Comparison of ENCODE assay signal across 30 cellular contexts in genomic region chr7:25280181-25280580, GRCh38. TPM values are rescaled to one million over a fixed set of nuclear protein-coding genes. Genes with fewer than 3 reads are reported as not detected.
"Had no signal": no experiment of that assay in that cellular context is flagged by ENCODE, and none has a peak within 500 bp of the region (broad histone marks: within the 10 kb centered on the region; RNA-seq: fewer than 3 reads in every experiment).

No MANE protein-coding gene starts in this region.

- H3K36me3 ChIP-seq: stomach, suprapubic skin, thoracic aorta, thyroid gland, tibial artery, tibial nerve, transverse colon, upper lobe of left lung, upper lobe of right lung, uterus, vagina had no signal

- H3K27ac ChIP-seq: stomach, suprapubic skin, testis, thoracic aorta, thyroid gland, tibial artery, tibial nerve, transverse colon, upper lobe of left lung, upper lobe of right lung, uterus, vagina had no signal

- H3K4me1 ChIP-seq: stomach, suprapubic skin, testis, thyroid gland, tibial artery, tibial nerve, upper lobe of left lung, upper lobe of right lung, uterus, vagina had no signal

- DNase-seq: stimulated activated CD4-positive, alpha-beta T cell treated with anti-CD3 and anti-CD28 coated beads, Interleukin-2, amount 100 ng/mL, for 48 hours; stimulated activated CD4-positive, alpha-beta T cell treated with anti-CD3 and anti-CD28 coated beads, Interleukin-4, amount 100 ng/mL, for 1 hour; stimulated activated CD4-positive, alpha-beta T cell treated with anti-CD3 and anti-CD28 coated beads, Interleukin-4, amount 100 ng/mL, for 24 hours; stimulated activated CD4-positive, alpha-beta T cell treated with anti-CD3 and anti-CD28 coated beads, Interleukin-4, amount 100 ng/mL, for 4 hours; stimulated activated CD8-positive, alpha-beta memory T cell treated with anti-CD3 and anti-CD28 coated beads, Interleukin-4, amount 100 ng/mL, for 48 hours; stimulated activated naive B cell treated with anti-CD40 and anti-IgM and Interleukin-4, amounts not matched to agents 10 μg/mL and 1 μg/mL and 100 μg/mL, for 72 hours; stimulated activated naive CD4-positive, alpha-beta T cell; stimulated activated naive CD4-positive, alpha-beta T cell treated with Interleukin-2 at 50 U/mL for 16 hours; stimulated activated naive CD8-positive, alpha-beta T cell treated with anti-CD3 and anti-CD28 coated beads, Interleukin-15, amount 100 ng/mL, for 72 hours; stimulated activated naive CD8-positive, alpha-beta T cell treated with anti-CD3 and anti-CD28 coated beads, Interleukin-15, Interleukin-2, amounts not matched to agents 100 U/mL and 50 U/mL, for 24 hours; stomach; testis; thyroid gland; tibial artery; transverse colon; trophoblast cell; upper lobe of left lung; upper lobe of right lung; uterus had no signal

- H3K9me3 ChIP-seq: stomach, suprapubic skin, testis, thoracic aorta, thyroid gland, tibial artery, tibial nerve, transverse colon, upper lobe of left lung, upper lobe of right lung, uterus, vagina had no signal

- FAIRE-seq: urothelium cell line had no signal

- H3K27me3 ChIP-seq: stomach, suprapubic skin, testis, thyroid gland, tibial nerve, transverse colon, upper lobe of left lung, upper lobe of right lung, uterus, vagina had no signal

- H3K4me3 ChIP-seq: stomach, suprapubic skin, testis, thoracic aorta, thyroid gland, tibial artery, tibial nerve, transverse colon, upper lobe of left lung, upper lobe of right lung, uterus, vagina had no signal

- ATAC-seq: stimulated activated effector memory CD8-positive, alpha-beta T cell treated with anti-CD3 and anti-CD28 coated beads, Interleukin-12 subunit alpha, Interleukin-12 subunit beta, amount 100 ng/mL, for 72 hours; stimulated activated memory B cell treated with anti-CD40 and anti-IgM and Interleukin-4, amounts not matched to agents 10 μg/mL and 1 μg/mL and 100 μg/mL, for 72 hours; stimulated activated naive B cell treated with anti-CD40 and anti-IgM and Interleukin-4, amounts not matched to agents 10 μg/mL and 1 μg/mL and 100 μg/mL, for 72 hours; stimulated activated naive CD8-positive, alpha-beta T cell treated with anti-CD3 and anti-CD28 coated beads, Interleukin-15, amount 100 ng/mL, for 72 hours; stimulated activated naive CD8-positive, alpha-beta T cell treated with anti-CD3 and anti-CD28 coated beads, Interleukin-15, Interleukin-2, amounts not matched to agents 100 U/mL and 50 U/mL, for 24 hours; upper lobe of right lung had no signal

RNA-seq across cellular contexts. Expression of gene NPVF, which starts 51.9 kb away (rescaled TPM):
- total RNA-seq: stomach, subcutaneous adipose tissue, suprapubic skin, temporal lobe, testis, thoracic aorta, thyroid gland, tibial nerve, transverse colon, upper lobe of left lung, upper lobe of right lung, ureter, urinary bladder, uterus, vagina had no signal
- polyA plus RNA-seq: stomach, urinary bladder had no signal
